ENCODE assay signal across 13 cellular contexts in the genomic region with DNA sequence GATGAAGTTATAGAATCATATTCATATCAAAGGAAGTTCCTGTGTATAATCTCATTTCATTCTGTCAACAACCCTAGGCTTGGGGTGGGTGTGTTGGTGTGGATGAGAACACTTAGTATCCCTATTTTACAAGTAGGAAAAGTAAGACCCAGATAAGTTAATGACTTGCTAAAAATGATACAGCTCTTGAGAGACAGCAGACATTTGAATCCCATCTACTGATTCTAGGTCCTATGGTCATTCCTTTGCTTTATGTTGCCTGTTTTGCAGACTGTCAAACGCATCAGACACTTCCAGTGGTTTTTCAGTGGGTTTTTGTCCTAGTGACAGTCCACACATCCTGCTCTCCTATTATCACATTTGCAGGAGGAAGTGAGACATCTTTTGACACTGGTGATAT.
A peak's percentile ranks its signal among the peaks of the same experiment; 100 is the strongest.
DNase-seq lines count a peak whose midpoint lies in the region; ATAC-seq, FAIRE-seq and TF ChIP-seq lines count a peak whose summit lies in the region.
"Had no signal": no experiment of that assay in that cellular context is flagged by ENCODE, and none has a peak within 500 bp of the region (broad histone marks: within the 10 kb centered on the region; RNA-seq: fewer than 3 reads in every experiment).

No MANE protein-coding gene starts in this region.

- no peak overlapping the region for H4K91ac ChIP-seq in H1 (replicated peaks; ENCODE audit: insufficient read length, low read length)

- no peak for ATAC-seq in Right ventricle myocardium superior (ENCODE audit: poor library complexity)
- no peak for ATAC-seq in HG03432 (IDR thresholded peaks at IDR 0.05; ENCODE audit: unreplicated experiment)

- no peak overlapping the region for H2AK5ac ChIP-seq in H1 (ENCODE audit: low read depth, low read length)

- H3K4me2 ChIP-seq in H1 (ENCODE audit: insufficient read depth in 1 of 2, low read depth in 2 of 2, low read length in 2 of 2) = peak overlapping the region; percentile 84 to 88; a peak in 2 of 4 replicates

- peak overlapping the region; percentile 92 to 98 (median 97) for H3K27ac Mint-ChIP-seq in nephron

- H3K4me1 ChIP-seq in right atrium auricular region (peaks cover 0 to 49% of the 10 kb centered on the region in 2 donors), H1 (replicated peaks in 1 of 4; ENCODE audit: control insufficient read depth in 3 of 4, insufficient read depth in 4 of 4, low read length in 3 of 4) (peaks cover 26 to 42% (median 34%) of the 10 kb centered on the region in 4 experiments)

- H3K18ac ChIP-seq in H1 (ENCODE audit: extremely low read depth, low read length) = no peak overlapping the region

- H3K9me3 Mint-ChIP-seq in nephron = no peaks in the 10 kb centered on the region

- peaks cover 69% of the 10 kb centered on the region for H3K4me1 Mint-ChIP-seq in nephron

- H2BK120ac ChIP-seq in H1 (replicated peaks; ENCODE audit: low read depth, low read length) = no peak overlapping the region

- POLR2A ChIA-PET in H1 (lab: Charles Lee; ENCODE audit: partially characterized antibody) = interaction anchor here (1.0 to 5.2 kb wide), 8 partner anchors 9 to 149 kb away, joined by 3 to 32 read pairs (median 4); no protein-coding TSS in a partner anchor

- no peak overlapping the region; a peak in 1 of 7 replicates for H3K9ac ChIP-seq in H1 (replicated peaks in 1 of 4; ENCODE audit: extremely low read depth in 1 of 4, low read depth in 3 of 4, low read length in 3 of 4)

- peaks cover 2 to 56% of the 10 kb centered on the region in 2 experiments; a peak in 3 of 4 replicates for H3K79me2 ChIP-seq in H1 (ENCODE audit: control insufficient read depth in 1 of 2, insufficient read depth in 2 of 2, low read length in 2 of 2)

- H3K27me3 ChIP-seq in right atrium auricular region (no peaks in the 10 kb centered on the region), H1 (replicated peaks in 1 of 4; ENCODE audit: control insufficient read depth in 3 of 4, extremely low read depth in 1 of 4, insufficient read depth in 3 of 4, low read length in 3 of 4) (no peaks in the 10 kb centered on the region)
- H3K27me3 ChIP-seq: BE2C had no signal

- no peak overlapping the region for H3K14ac ChIP-seq in H1 (ENCODE audit: insufficient read length)

- WGBS in H1 (ENCODE audit: extremely low coverage in 1 of 2, insufficient coverage in 1 of 2, insufficient read length in 1 of 2, insufficient replicate concordance in 2 of 2, low coverage in 1 of 2, low lambda C conversion rate in 2 of 2, missing lambda C conversion rate in 1 of 2), 2 experiments = 44% methylated on average over 1 of the region's 1 CpG; no CpG with 5 or more reads in 1 of the 2 experiments

- H3K36me3 ChIP-seq in right atrium auricular region = no peaks in the 10 kb centered on the region
- no peaks in the 10 kb centered on the region for H3K36me3 ChIP-seq in H1 (ENCODE audit: control insufficient read depth in 2 of 4, insufficient read depth in 4 of 4, low read length in 3 of 4)
- H3K36me3 ChIP-seq: BE2C, neutrophil had no signal

- H4K8ac ChIP-seq in H1 (ENCODE audit: extremely low read depth, insufficient read depth, low read length) = no peak overlapping the region

- FAIRE-seq in H1 (lab: Jason Lieb, UNC) (no peak), GM19239 (lab: Jason Lieb, UNC) (no peak)
- FAIRE-seq: GM12878 had no signal

- DNase-seq in right atrium auricular region (ENCODE audit: low spot score) (no peak), Right ventricle myocardium superior (no peak), H1 (ENCODE audit: low read depth in 1 of 2, low spot score in 2 of 2) (no peak), nucleus accumbens (lab: John Stamatoyannopoulos, UW) (no peak), NCI-H1694 (lab: John Stamatoyannopoulos, UW) (no peak), GM19239 (ENCODE audit: insufficient read length, low spot score) (no peak)
- DNase-seq: activated naive CD4-positive, alpha-beta T cell treated with Interleukin-2 at 50 U/mL for 16 hours; BE2C; NCI-H446 treated with DMSO at 0.1 percent for 48 hours had no signal

- H4K20me1 ChIP-seq in H1 (replicated peaks in 1 of 2; ENCODE audit: control insufficient read depth in 1 of 2, insufficient read depth in 2 of 2, low read length in 2 of 2) = no peaks in the 10 kb centered on the region

- no peak overlapping the region for H3K23ac ChIP-seq in H1 (ENCODE audit: insufficient read length)

- intact Hi-C loops in Right ventricle myocardium superior (cut with DNase I) = loop anchor here (10.0 kb wide), 1 partner anchor 153 kb away; the partner anchor contains the start of gene TEAD1

- H2AFZ ChIP-seq in H1 (ENCODE audit: low read length) = no peak overlapping the region

- CTCF ChIA-PET in H1 (lab: Charles Lee; ENCODE audit: partially characterized antibody) = interaction anchor here (0.6 to 2.7 kb wide), 5 partner anchors 40 to 496 kb away, joined by 3 to 11 read pairs (median 5); no protein-coding TSS in a partner anchor

- no peak for TF ChIP-seq POLR2A in H1 (IDR thresholded peaks at IDR 0.05; ENCODE audit: control extremely low read depth in 1 of 2, low read depth in 2 of 2, low read length in 2 of 2)

- no peak overlapping the region for H2BK20ac ChIP-seq in H1 (ENCODE audit: low read length)

- H3K23me2 ChIP-seq in H1 (ENCODE audit: low read depth, low read length) = 0 out of 2 replicates have a peak, but pooled peaks cover 6% of the 10 kb centered on the region

- peaks cover 18% of the 10 kb centered on the region for H3K36me3 Mint-ChIP-seq in nephron (ENCODE audit: low read depth)

- H3K4ac ChIP-seq in H1 (replicated peaks; ENCODE audit: insufficient read length, low read depth, low read length) = no peak overlapping the region

- TF ChIP-seq CTCF in right atrium auricular region (IDR thresholded peaks at IDR 0.05) (no peak), H1 (IDR thresholded peaks at IDR 0.05; ENCODE audit: control extremely low read depth in 1 of 3, insufficient read depth in 1 of 3, low read depth in 1 of 3, low read length in 3 of 3) (no peak), nephron (IDR thresholded peaks at IDR 0.05; ENCODE audit: unreplicated experiment in 3 of 3) (no peak)

- H3K56ac ChIP-seq in H1 (replicated peaks; ENCODE audit: insufficient read length, low read depth, low read length) = no peak overlapping the region

- no peaks in the 10 kb centered on the region; the same call in 1 of the 2 replicates for H3K79me1 ChIP-seq in H1 (ENCODE audit: low read depth, low read length)

- no peak for TF ChIP-seq RAD21 in H1 (IDR thresholded peaks at IDR 0.05 in 1 of 2, conservative IDR thresholded peaks at IDR 0.05 in 1 of 2; ENCODE audit: low read depth in 2 of 2, low read length in 2 of 2)

- no peaks in the 10 kb centered on the region for H3K9me3 ChIP-seq in right atrium auricular region
- H3K9me3 ChIP-seq in H1 (ENCODE audit: insufficient read depth in 2 of 2, low read depth in 1 of 2, low read length in 1 of 2) = no peaks in the 10 kb centered on the region
- H3K9me3 ChIP-seq: BE2C, neutrophil had no signal

- 0 out of 2 replicates have a peak overlapping the region, but pooled peaks have one; percentile 80 for H2BK5ac ChIP-seq in H1 (ENCODE audit: low read depth, low read length)

- 0 out of 2 replicates have a peak overlapping the region, but pooled peaks have one; percentile 72 for H2BK12ac ChIP-seq in H1 (ENCODE audit: low read depth, low read length)

- H4K5ac ChIP-seq in H1 (ENCODE audit: insufficient read length, low read depth, low read length) = no peak overlapping the region

- H2BK15ac ChIP-seq in H1 (ENCODE audit: low read length) = no peak overlapping the region

- H3K27ac ChIP-seq in right atrium auricular region = peak overlapping the region; percentile 63 to 72
- peak overlapping the region; percentile 73 for H3K27ac ChIP-seq in H1 (ENCODE audit: low read depth, low read length)
- H3K27ac ChIP-seq: neutrophil had no signal

- H3K4me3 Mint-ChIP-seq in nephron = peak overlapping the region; percentile 82 to 88 (median 85)

- H3K4me3 ChIP-seq in right atrium auricular region (peak overlapping the region in 1 of 2 donors; percentile 46), H1 (ENCODE audit: extremely low read depth in 1 of 4, insufficient read depth in 2 of 4, low read depth in 3 of 4, low read length in 4 of 4) (peak overlapping the region in 3 of 4 experiments; percentile 44 to 60 (median 45); a peak in 5 of 8 replicates)
- H3K4me3 ChIP-seq: GM12878 had no signal

- TF ChIP-seq EP300 in H1 (IDR thresholded peaks at IDR 0.05; ENCODE audit: borderline replicate concordance in 1 of 2, low read depth in 2 of 2, low read length in 2 of 2) = no peak

- H3K27me3 Mint-ChIP-seq in nephron (ENCODE audit: low read depth) = no peaks in the 10 kb centered on the region

TF ChIP-seq in H1, 55 proteins besides CTCF, POLR2A, EP300 and RAD21 (continues in another document):
- TF ChIP-seq NANOG (IDR thresholded peaks at IDR 0.05; ENCODE audit: insufficient read depth, low read depth, low read length, poor library complexity, severe bottlenecking) (no peak), BCL11A (IDR thresholded peaks at IDR 0.05; ENCODE audit: low read depth in 2 of 2, low read length in 2 of 2) (no peak), CEBPB (IDR thresholded peaks at IDR 0.05; ENCODE audit: low read depth, low read length) (no peak), JUND (IDR thresholded peaks at IDR 0.05; ENCODE audit: low read length) (no peak), CREB1 (IDR thresholded peaks at IDR 0.05) (no peak), NRF1 (IDR thresholded peaks at IDR 0.05; ENCODE audit: low read depth, low read length) (no peak), RNF2 (IDR thresholded peaks at IDR 0.05; ENCODE audit: borderline replicate concordance, low read depth, low read length, missing control alignments, poor library complexity, severe bottlenecking) (no peak), SIRT6 (IDR thresholded peaks at IDR 0.05; ENCODE audit: low read length) (no peak), RFX5 (IDR thresholded peaks at IDR 0.05; ENCODE audit: borderline replicate concordance, low read depth, low read length) (no peak), BACH1 (IDR thresholded peaks at IDR 0.05; ENCODE audit: low read length) (no peak), KDM1A (IDR thresholded peaks at IDR 0.05; ENCODE audit: borderline replicate concordance, low read length) (no peak), GABPA (IDR thresholded peaks at IDR 0.05; ENCODE audit: borderline replicate concordance, insufficient read depth, low read length) (no peak)
- TF ChIP-seq, protein P1, sequence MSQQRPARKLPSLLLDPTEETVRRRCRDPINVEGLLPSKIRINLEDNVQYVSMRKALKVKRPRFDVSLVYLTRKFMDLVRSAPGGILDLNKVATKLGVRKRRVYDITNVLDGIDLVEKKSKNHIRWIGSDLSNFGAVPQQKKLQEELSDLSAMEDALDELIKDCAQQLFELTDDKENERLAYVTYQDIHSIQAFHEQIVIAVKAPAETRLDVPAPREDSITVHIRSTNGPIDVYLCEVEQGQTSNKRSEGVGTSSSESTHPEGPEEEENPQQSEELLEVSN (IDR thresholded peaks at IDR 0.05) = no peak
